In the genomic region with DNA sequence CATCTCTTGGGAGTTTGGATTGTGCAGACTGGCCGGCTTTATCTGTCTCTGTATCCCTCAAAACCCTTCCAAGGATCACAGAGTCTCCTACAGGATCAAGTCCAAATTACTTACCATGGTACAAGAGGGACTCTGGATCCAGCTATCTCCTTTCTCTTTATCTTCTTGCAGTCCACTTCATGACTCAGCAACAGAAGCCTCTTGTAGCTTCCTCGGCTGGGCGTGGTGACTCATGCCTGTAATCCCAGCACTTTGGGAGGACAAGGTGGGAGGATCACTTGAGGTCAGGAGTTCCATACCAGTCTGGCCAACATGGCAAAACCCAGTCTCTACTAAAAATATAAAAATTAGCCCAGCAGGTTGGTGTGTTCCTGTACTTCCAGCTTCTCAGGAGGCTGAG, we compare ENCODE assay signal across 2 cellular contexts.
TF ChIP-seq lines count a peak whose summit lies in the region.

No MANE protein-coding gene starts in this region.

TF ChIP-seq in IMR-90, 13 proteins besides CTCF, POLR2A, EP300 and RAD21:
- TF ChIP-seq MXI1 (IDR thresholded peaks at IDR 0.05; ENCODE audit: borderline replicate concordance, low read depth, low read length) (no peak), MAZ (IDR thresholded peaks at IDR 0.05; ENCODE audit: borderline replicate concordance, low read depth, low read length) (no peak), NFE2L2 (IDR thresholded peaks at IDR 0.05; ENCODE audit: low read depth, low read length) (0 out of 2 replicates have a peak, but pooled peaks have one; percentile 4)

TF ChIP-seq in K562, 482 proteins besides CTCF, POLR2A, EP300 and RAD21 (continues in another document):
- TF ChIP-seq PRMT5 (CRISPR knock-in tag; IDR thresholded peaks at IDR 0.05) (no peak), EHMT2 (IDR thresholded peaks at IDR 0.05) (peak; percentile 74), MTA1 (IDR thresholded peaks at IDR 0.05; ENCODE audit: borderline replicate concordance) (0 out of 2 replicates have a peak, but pooled peaks have one; percentile 41), NCOR1 (IDR thresholded peaks at IDR 0.05) (peak; percentile 41), KLF10 (CRISPR knock-in tag; IDR thresholded peaks at IDR 0.05) (no peak), MAFF (IDR thresholded peaks at IDR 0.05; ENCODE audit: low read length) (peak; percentile 53; the same call in 1 of the 2 replicates), FOXJ3 (CRISPR knock-in tag; IDR thresholded peaks at IDR 0.05) (no peak), MCM2 (IDR thresholded peaks at IDR 0.05; ENCODE audit: low read depth) (no peak), NFE2 (IDR thresholded peaks at IDR 0.05; ENCODE audit: low read depth) (peak; percentile 87), DACH1 (IDR thresholded peaks at IDR 0.05; ENCODE audit: partially characterized antibody) (peak; percentile 8), NCOA1 (IDR thresholded peaks at IDR 0.05; ENCODE audit: low read depth) (0 out of 2 replicates have a peak, but pooled peaks have one; percentile 52), MAFK (IDR thresholded peaks at IDR 0.05; ENCODE audit: low read length) (peak; percentile 58), JUN (IDR thresholded peaks at IDR 0.05; ENCODE audit: borderline replicate concordance, low read depth, low read length) (peak; percentile 75), JUN (CRISPR knock-in tag; IDR thresholded peaks at IDR 0.05; ENCODE audit: borderline replicate concordance) (no peak), ZNF12 (CRISPR knock-in tag; IDR thresholded peaks at IDR 0.05) (no peak), C11orf30 (IDR thresholded peaks at IDR 0.05; ENCODE audit: low read depth) (peak; percentile 77), JUND (IDR thresholded peaks at IDR 0.05; ENCODE audit: borderline replicate concordance, low read depth, low read length) (peak; percentile 93), JUND (tag; IDR thresholded peaks at IDR 0.05; ENCODE audit: borderline replicate concordance, low read depth, low read length) (peak; percentile 89; the same call in 1 of the 3 replicates), FOS (IDR thresholded peaks at IDR 0.05; ENCODE audit: extremely low read depth, insufficient read length) (no peak), ZNF133 (CRISPR knock-in tag; IDR thresholded peaks at IDR 0.05) (no peak), EGR1 (conservative IDR thresholded peaks at IDR 0.05) (peak; percentile 45), TEAD4 (IDR thresholded peaks at IDR 0.05; ENCODE audit: low read length) (0 out of 2 replicates have a peak, but pooled peaks have one; percentile 11), TEAD4 (CRISPR knock-in tag; IDR thresholded peaks at IDR 0.05; ENCODE audit: borderline replicate concordance) (no peak), WHSC1 (IDR thresholded peaks at IDR 0.05; ENCODE audit: low read length) (no peak), TCF3 (CRISPR knock-in tag; IDR thresholded peaks at IDR 0.05) (peak; percentile 47; the same call in 1 of the 2 replicates), FOSL1 (tag; conservative IDR thresholded peaks at IDR 0.05) (peak; percentile 94), TRIM24 (IDR thresholded peaks at IDR 0.05) (peak; percentile 39 to 59; a peak in 1 of 4 replicates), THRAP3 (IDR thresholded peaks at IDR 0.05; ENCODE audit: borderline replicate concordance) (no peak), CBFA2T3 (IDR thresholded peaks at IDR 0.05) (peak; percentile 75), SMARCA4 (IDR thresholded peaks at IDR 0.05) (peak; percentile 94), MYC (IDR thresholded peaks at IDR 0.05; ENCODE audit: low read depth, low read length) (no peak), MYC (CRISPR knock-in tag; IDR thresholded peaks at IDR 0.05; ENCODE audit: borderline replicate concordance, low read depth) (no peak), HEY1 (CRISPR knock-in tag; IDR thresholded peaks at IDR 0.05; ENCODE audit: borderline replicate concordance) (no peak), ZEB2 (IDR thresholded peaks at IDR 0.05) (peak; percentile 34; the same call in 1 of the 2 replicates), SIN3B (IDR thresholded peaks at IDR 0.05; ENCODE audit: low read depth) (no peak), MAFG (tag; conservative IDR thresholded peaks at IDR 0.05) (peak; percentile 77), HDAC1 (IDR thresholded peaks at IDR 0.05) (peak in 1 of 2 experiments; percentile 63; a peak in 1 of 4 replicates), SMARCC2 (IDR thresholded peaks at IDR 0.05; ENCODE audit: low read depth) (peak; percentile 87), ARID1B (IDR thresholded peaks at IDR 0.05) (peak; percentile 91), STAT5A (IDR thresholded peaks at IDR 0.05; ENCODE audit: borderline replicate concordance, low read length) (no peak), FOXK2 (conservative IDR thresholded peaks at IDR 0.05 in 1 of 2, IDR thresholded peaks at IDR 0.05 in 1 of 2; ENCODE audit: low read depth in 2 of 2) (peak; percentile 21 to 26; a peak in 1 of 4 replicates), ATF7 (IDR thresholded peaks at IDR 0.05) (peak; percentile 32; the same call in 1 of the 2 replicates), RB1 (IDR thresholded peaks at IDR 0.05; ENCODE audit: low read depth) (0 out of 2 replicates have a peak, but pooled peaks have one; percentile 31), ZNF316 (IDR thresholded peaks at IDR 0.05) (peak; percentile 76), NFIC (IDR thresholded peaks at IDR 0.05) (peak; percentile 41; the same call in 1 of the 2 replicates), RCOR1 (IDR thresholded peaks at IDR 0.05; ENCODE audit: borderline replicate concordance in 1 of 2, low read depth in 2 of 2, low read length in 2 of 2) (peak in 1 of 2 experiments; percentile 70; a peak in 2 of 4 replicates), CBFA2T2 (conservative IDR thresholded peaks at IDR 0.05) (peak; percentile 41), DPF2 (IDR thresholded peaks at IDR 0.05) (peak; percentile 95), ZNF263 (CRISPR knock-in tag; IDR thresholded peaks at IDR 0.05; ENCODE audit: borderline replicate concordance) (peak; percentile 74; the same call in 1 of the 2 replicates), IFI16 (CRISPR knock-in tag; IDR thresholded peaks at IDR 0.05) (no peak), SMARCE1 (IDR thresholded peaks at IDR 0.05) (peak; percentile 94), TAL1 (IDR thresholded peaks at IDR 0.05) (peak; percentile 40), CTBP1 (IDR thresholded peaks at IDR 0.05; ENCODE audit: borderline replicate concordance) (peak; percentile 68; the same call in 1 of the 2 replicates), ARNT (IDR thresholded peaks at IDR 0.05) (no peak)
- TF ChIP-seq, protein P1, sequence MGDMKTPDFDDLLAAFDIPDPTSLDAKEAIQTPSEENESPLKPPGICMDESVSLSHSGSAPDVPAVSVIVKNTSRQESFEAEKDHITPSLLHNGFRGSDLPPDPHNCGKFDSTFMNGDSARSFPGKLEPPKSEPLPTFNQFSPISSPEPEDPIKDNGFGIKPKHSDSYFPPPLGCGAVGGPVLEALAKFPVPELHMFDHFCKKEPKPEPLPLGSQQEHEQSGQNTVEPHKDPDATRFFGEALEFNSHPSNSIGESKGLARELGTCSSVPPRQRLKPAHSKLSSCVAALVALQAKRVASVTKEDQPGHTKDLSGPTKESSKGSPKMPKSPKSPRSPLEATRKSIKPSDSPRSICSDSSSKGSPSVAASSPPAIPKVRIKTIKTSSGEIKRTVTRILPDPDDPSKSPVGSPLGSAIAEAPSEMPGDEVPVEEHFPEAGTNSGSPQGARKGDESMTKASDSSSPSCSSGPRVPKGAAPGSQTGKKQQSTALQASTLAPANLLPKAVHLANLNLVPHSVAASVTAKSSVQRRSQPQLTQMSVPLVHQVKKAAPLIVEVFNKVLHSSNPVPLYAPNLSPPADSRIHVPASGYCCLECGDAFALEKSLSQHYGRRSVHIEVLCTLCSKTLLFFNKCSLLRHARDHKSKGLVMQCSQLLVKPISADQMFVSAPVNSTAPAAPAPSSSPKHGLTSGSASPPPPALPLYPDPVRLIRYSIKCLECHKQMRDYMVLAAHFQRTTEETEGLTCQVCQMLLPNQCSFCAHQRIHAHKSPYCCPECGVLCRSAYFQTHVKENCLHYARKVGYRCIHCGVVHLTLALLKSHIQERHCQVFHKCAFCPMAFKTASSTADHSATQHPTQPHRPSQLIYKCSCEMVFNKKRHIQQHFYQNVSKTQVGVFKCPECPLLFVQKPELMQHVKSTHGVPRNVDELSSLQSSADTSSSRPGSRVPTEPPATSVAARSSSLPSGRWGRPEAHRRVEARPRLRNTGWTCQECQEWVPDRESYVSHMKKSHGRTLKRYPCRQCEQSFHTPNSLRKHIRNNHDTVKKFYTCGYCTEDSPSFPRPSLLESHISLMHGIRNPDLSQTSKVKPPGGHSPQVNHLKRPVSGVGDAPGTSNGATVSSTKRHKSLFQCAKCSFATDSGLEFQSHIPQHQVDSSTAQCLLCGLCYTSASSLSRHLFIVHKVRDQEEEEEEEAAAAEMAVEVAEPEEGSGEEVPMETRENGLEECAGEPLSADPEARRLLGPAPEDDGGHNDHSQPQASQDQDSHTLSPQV (IDR thresholded peaks at IDR 0.05) = 0 out of 2 replicates have a peak, but pooled peaks have one; percentile 22
- TF ChIP-seq, protein P2, sequence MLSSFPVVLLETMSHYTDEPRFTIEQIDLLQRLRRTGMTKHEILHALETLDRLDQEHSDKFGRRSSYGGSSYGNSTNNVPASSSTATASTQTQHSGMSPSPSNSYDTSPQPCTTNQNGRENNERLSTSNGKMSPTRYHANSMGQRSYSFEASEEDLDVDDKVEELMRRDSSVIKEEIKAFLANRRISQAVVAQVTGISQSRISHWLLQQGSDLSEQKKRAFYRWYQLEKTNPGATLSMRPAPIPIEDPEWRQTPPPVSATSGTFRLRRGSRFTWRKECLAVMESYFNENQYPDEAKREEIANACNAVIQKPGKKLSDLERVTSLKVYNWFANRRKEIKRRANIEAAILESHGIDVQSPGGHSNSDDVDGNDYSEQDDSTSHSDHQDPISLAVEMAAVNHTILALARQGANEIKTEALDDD (IDR thresholded peaks at IDR 0.05) = no peak
- TF ChIP-seq, protein P3, sequence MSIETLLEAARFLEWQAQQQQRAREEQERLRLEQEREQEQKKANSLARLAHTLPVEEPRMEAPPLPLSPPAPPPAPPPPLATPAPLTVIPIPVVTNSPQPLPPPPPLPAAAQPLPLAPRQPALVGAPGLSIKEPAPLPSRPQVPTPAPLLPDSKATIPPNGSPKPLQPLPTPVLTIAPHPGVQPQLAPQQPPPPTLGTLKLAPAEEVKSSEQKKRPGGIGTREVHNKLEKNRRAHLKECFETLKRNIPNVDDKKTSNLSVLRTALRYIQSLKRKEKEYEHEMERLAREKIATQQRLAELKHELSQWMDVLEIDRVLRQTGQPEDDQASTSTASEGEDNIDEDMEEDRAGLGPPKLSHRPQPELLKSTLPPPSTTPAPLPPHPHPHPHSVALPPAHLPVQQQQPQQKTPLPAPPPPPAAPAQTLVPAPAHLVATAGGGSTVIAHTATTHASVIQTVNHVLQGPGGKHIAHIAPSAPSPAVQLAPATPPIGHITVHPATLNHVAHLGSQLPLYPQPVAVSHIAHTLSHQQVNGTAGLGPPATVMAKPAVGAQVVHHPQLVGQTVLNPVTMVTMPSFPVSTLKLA (conservative IDR thresholded peaks at IDR 0.05) = 0 out of 4 replicates have a peak, but pooled peaks of 1 of the 2 experiments have one; percentile 14
- TF ChIP-seq, protein P4, sequence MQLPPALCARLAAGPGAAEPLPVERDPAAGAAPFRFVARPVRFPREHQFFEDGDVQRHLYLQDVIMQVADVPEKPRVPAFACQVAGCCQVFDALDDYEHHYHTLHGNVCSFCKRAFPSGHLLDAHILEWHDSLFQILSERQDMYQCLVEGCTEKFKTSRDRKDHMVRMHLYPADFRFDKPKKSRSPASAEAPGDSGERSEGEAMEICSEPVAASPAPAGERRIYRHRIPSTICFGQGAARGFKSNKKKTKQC (CRISPR knock-in tag; IDR thresholded peaks at IDR 0.05) = no peak
- TF ChIP-seq, protein P5, sequence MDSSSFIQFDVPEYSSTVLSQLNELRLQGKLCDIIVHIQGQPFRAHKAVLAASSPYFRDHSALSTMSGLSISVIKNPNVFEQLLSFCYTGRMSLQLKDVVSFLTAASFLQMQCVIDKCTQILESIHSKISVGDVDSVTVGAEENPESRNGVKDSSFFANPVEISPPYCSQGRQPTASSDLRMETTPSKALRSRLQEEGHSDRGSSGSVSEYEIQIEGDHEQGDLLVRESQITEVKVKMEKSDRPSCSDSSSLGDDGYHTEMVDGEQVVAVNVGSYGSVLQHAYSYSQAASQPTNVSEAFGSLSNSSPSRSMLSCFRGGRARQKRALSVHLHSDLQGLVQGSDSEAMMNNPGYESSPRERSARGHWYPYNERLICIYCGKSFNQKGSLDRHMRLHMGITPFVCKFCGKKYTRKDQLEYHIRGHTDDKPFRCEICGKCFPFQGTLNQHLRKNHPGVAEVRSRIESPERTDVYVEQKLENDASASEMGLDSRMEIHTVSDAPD (CRISPR knock-in tag; IDR thresholded peaks at IDR 0.05) = no peak
- TF ChIP-seq, protein P6, sequence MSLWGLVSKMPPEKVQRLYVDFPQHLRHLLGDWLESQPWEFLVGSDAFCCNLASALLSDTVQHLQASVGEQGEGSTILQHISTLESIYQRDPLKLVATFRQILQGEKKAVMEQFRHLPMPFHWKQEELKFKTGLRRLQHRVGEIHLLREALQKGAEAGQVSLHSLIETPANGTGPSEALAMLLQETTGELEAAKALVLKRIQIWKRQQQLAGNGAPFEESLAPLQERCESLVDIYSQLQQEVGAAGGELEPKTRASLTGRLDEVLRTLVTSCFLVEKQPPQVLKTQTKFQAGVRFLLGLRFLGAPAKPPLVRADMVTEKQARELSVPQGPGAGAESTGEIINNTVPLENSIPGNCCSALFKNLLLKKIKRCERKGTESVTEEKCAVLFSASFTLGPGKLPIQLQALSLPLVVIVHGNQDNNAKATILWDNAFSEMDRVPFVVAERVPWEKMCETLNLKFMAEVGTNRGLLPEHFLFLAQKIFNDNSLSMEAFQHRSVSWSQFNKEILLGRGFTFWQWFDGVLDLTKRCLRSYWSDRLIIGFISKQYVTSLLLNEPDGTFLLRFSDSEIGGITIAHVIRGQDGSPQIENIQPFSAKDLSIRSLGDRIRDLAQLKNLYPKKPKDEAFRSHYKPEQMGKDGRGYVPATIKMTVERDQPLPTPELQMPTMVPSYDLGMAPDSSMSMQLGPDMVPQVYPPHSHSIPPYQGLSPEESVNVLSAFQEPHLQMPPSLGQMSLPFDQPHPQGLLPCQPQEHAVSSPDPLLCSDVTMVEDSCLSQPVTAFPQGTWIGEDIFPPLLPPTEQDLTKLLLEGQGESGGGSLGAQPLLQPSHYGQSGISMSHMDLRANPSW (CRISPR knock-in tag; IDR thresholded peaks at IDR 0.05) = no peak
- TF ChIP-seq, protein P7, sequence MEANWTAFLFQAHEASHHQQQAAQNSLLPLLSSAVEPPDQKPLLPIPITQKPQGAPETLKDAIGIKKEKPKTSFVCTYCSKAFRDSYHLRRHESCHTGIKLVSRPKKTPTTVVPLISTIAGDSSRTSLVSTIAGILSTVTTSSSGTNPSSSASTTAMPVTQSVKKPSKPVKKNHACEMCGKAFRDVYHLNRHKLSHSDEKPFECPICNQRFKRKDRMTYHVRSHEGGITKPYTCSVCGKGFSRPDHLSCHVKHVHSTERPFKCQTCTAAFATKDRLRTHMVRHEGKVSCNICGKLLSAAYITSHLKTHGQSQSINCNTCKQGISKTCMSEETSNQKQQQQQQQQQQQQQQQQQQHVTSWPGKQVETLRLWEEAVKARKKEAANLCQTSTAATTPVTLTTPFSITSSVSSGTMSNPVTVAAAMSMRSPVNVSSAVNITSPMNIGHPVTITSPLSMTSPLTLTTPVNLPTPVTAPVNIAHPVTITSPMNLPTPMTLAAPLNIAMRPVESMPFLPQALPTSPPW (CRISPR knock-in tag; IDR thresholded peaks at IDR 0.05) = peak; percentile 13; the same call in 1 of the 2 replicates
